1 cellular context compared by ENCODE assay signal in the genomic region with DNA sequence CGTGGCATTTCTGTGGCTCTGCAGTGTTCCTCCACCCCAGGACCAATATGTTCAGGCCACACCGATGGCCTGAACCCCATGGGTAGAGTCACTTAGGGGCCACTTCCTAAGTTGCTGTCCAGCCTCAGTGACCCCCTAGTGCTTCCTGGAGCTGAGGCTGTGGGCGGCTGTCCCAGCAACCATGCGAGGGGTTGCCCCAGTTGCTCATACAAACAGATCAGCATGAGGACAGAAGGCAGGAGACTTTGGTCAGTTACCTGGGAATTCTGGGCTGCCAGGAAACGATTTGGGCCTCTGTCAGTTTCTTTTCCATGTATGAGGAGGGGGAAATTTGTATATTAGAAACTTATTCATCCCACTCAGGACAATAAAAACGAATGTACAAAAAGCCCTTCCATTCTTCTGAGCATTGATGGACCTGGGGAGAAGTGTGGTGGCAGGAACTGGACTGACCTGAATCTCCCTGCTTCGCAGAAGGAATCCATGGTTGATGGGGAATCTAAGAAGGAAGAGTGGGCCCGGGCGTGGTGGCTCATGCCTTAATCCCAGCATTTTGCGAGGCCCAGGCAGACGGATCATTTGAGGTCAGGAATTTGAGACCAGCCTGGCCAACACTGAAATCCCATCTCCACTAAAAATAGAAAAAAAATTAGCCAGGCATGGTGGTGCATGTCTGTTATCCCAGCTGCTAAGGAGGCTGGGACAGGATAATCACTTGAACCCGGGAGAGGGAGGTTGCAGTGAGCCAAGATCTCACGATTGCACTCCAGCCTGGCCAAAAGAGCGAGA.
TF ChIP-seq lines count a peak whose summit lies in the region.

No MANE protein-coding gene starts in this region.

TF ChIP-seq in H1, 55 proteins besides CTCF, POLR2A, EP300 and RAD21:
- TF ChIP-seq CHD2 (IDR thresholded peaks at IDR 0.05; ENCODE audit: low read length) (no peak), TEAD4 (IDR thresholded peaks at IDR 0.05; ENCODE audit: low read depth, low read length) (no peak), GABPA (IDR thresholded peaks at IDR 0.05; ENCODE audit: borderline replicate concordance, insufficient read depth, low read length) (no peak), SUZ12 (IDR thresholded peaks at IDR 0.05; ENCODE audit: low read length) (no peak), KDM4A (IDR thresholded peaks at IDR 0.05; ENCODE audit: low read depth, low read length, severe bottlenecking) (no peak), EZH2 (IDR thresholded peaks at IDR 0.05; ENCODE audit: low read depth, low read length, severe bottlenecking) (no peak), KDM5A (IDR thresholded peaks at IDR 0.05; ENCODE audit: low read length) (no peak), JUN (IDR thresholded peaks at IDR 0.05; ENCODE audit: low read depth, low read length) (no peak)
- TF ChIP-seq, protein P1, sequence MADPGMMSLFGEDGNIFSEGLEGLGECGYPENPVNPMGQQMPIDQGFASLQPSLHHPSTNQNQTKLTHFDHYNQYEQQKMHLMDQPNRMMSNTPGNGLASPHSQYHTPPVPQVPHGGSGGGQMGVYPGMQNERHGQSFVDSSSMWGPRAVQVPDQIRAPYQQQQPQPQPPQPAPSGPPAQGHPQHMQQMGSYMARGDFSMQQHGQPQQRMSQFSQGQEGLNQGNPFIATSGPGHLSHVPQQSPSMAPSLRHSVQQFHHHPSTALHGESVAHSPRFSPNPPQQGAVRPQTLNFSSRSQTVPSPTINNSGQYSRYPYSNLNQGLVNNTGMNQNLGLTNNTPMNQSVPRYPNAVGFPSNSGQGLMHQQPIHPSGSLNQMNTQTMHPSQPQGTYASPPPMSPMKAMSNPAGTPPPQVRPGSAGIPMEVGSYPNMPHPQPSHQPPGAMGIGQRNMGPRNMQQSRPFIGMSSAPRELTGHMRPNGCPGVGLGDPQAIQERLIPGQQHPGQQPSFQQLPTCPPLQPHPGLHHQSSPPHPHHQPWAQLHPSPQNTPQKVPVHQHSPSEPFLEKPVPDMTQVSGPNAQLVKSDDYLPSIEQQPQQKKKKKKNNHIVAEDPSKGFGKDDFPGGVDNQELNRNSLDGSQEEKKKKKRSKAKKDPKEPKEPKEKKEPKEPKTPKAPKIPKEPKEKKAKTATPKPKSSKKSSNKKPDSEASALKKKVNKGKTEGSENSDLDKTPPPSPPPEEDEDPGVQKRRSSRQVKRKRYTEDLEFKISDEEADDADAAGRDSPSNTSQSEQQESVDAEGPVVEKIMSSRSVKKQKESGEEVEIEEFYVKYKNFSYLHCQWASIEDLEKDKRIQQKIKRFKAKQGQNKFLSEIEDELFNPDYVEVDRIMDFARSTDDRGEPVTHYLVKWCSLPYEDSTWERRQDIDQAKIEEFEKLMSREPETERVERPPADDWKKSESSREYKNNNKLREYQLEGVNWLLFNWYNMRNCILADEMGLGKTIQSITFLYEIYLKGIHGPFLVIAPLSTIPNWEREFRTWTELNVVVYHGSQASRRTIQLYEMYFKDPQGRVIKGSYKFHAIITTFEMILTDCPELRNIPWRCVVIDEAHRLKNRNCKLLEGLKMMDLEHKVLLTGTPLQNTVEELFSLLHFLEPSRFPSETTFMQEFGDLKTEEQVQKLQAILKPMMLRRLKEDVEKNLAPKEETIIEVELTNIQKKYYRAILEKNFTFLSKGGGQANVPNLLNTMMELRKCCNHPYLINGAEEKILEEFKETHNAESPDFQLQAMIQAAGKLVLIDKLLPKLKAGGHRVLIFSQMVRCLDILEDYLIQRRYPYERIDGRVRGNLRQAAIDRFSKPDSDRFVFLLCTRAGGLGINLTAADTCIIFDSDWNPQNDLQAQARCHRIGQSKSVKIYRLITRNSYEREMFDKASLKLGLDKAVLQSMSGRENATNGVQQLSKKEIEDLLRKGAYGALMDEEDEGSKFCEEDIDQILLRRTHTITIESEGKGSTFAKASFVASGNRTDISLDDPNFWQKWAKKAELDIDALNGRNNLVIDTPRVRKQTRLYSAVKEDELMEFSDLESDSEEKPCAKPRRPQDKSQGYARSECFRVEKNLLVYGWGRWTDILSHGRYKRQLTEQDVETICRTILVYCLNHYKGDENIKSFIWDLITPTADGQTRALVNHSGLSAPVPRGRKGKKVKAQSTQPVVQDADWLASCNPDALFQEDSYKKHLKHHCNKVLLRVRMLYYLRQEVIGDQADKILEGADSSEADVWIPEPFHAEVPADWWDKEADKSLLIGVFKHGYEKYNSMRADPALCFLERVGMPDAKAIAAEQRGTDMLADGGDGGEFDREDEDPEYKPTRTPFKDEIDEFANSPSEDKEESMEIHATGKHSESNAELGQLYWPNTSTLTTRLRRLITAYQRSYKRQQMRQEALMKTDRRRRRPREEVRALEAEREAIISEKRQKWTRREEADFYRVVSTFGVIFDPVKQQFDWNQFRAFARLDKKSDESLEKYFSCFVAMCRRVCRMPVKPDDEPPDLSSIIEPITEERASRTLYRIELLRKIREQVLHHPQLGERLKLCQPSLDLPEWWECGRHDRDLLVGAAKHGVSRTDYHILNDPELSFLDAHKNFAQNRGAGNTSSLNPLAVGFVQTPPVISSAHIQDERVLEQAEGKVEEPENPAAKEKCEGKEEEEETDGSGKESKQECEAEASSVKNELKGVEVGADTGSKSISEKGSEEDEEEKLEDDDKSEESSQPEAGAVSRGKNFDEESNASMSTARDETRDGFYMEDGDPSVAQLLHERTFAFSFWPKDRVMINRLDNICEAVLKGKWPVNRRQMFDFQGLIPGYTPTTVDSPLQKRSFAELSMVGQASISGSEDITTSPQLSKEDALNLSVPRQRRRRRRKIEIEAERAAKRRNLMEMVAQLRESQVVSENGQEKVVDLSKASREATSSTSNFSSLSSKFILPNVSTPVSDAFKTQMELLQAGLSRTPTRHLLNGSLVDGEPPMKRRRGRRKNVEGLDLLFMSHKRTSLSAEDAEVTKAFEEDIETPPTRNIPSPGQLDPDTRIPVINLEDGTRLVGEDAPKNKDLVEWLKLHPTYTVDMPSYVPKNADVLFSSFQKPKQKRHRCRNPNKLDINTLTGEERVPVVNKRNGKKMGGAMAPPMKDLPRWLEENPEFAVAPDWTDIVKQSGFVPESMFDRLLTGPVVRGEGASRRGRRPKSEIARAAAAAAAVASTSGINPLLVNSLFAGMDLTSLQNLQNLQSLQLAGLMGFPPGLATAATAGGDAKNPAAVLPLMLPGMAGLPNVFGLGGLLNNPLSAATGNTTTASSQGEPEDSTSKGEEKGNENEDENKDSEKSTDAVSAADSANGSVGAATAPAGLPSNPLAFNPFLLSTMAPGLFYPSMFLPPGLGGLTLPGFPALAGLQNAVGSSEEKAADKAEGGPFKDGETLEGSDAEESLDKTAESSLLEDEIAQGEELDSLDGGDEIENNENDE (IDR thresholded peaks at IDR 0.05; ENCODE audit: insufficient replicate concordance, low read length): no peak
